ENCODE assay signal across 13 cellular contexts in the genomic region with DNA sequence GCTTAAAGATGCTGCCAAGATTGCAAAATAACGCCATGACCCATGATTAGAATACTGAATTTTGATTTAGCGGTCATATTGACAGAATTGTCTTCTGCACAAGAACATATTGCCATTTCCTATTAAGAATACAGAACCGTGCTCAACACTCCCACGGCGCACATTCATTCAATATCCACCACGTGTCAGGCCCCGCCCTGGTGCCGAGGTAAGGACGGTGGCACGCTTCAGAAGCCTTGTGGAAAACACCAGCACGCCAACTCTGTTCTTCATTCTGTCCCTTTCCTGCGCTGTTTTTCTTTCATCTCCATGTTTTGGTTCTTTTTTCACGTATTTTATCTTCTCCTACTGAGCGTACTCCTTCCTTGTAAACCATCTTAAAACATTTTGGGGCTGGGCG.
DNase-seq lines count a peak whose midpoint lies in the region; ATAC-seq, FAIRE-seq and TF ChIP-seq lines count a peak whose summit lies in the region.
"Had no signal": no experiment of that assay in that cellular context is flagged by ENCODE, and none has a peak within 500 bp of the region (broad histone marks: within the 10 kb centered on the region; RNA-seq: fewer than 3 reads in every experiment).

No MANE protein-coding gene starts in this region.

- peaks cover 26% of the 10 kb centered on the region for H3K36me3 Mint-ChIP-seq in neural crest cell (ENCODE audit: low read depth)

- peak; percentile 44 for ATAC-seq in HG02798 (IDR thresholded peaks at IDR 0.05; ENCODE audit: poor library complexity, unreplicated experiment)
- no peak for ATAC-seq in HG02970 (IDR thresholded peaks at IDR 0.05; ENCODE audit: low FRiP score, unreplicated experiment)

- H3K9me3 Mint-ChIP-seq in neural crest cell = no peaks in the 10 kb centered on the region
- H3K9me3 Mint-ChIP-seq: activated CD4-positive, alpha-beta T cell treated with anti-CD3 and anti-CD28 coated beads, Interleukin-2, amount 10 ng/mL, durations not matched to agents 7 days and 5 days had no signal

- in situ Hi-C loops in brain microvascular endothelial cell (cut with HindIII; ENCODE audit: low pct_ligation_motif_present, low sequenced_read_pairs) = no loop called here

- TF ChIP-seq CTCF in AG04450 (IDR thresholded peaks at IDR 0.05; ENCODE audit: low read depth, low read length) (no peak), brain microvascular endothelial cell (IDR thresholded peaks at IDR 0.05; ENCODE audit: low read depth, low read length, missing control alignments) (no peak), neural crest cell (conservative IDR thresholded peaks at IDR 0.05) (no peak)

- CTCF ChIA-PET in AG04450 (lab: Charles Lee) = no interaction called here

- H3K27ac ChIP-seq in AG04450 (ENCODE audit: low read depth, low read length) = peak overlapping the region; percentile 94
- H3K27ac ChIP-seq in brain microvascular endothelial cell = peak overlapping the region; percentile 89
- H3K27ac ChIP-seq: KMS-11 had no signal

- no peak for DNase-seq in AG04450 (ENCODE audit: low read depth, low spot score)
- DNase-seq in brain microvascular endothelial cell = no peak
- DNase-seq in neural crest cell (ENCODE audit: low read depth, low spot score) = no peak
- DNase-seq in NCI-H69 (lab: John Stamatoyannopoulos, UW) = no peak
- DNase-seq in frontal cortex (ENCODE audit: low spot score in 2 of 2) = no peak
- no peak for DNase-seq in HTR-8/SVneo (ENCODE audit: insufficient read length, low spot score)
- DNase-seq: midbrain, NCI-H146, NCI-H510A had no signal

- no peaks in the 10 kb centered on the region for H3K27me3 Mint-ChIP-seq in neural crest cell (ENCODE audit: low read depth)
- H3K27me3 Mint-ChIP-seq: activated CD4-positive, alpha-beta T cell treated with anti-CD3 and anti-CD28 coated beads, Interleukin-2, amount 10 ng/mL, durations not matched to agents 7 days and 5 days had no signal

- H3K9me3 ChIP-seq in AG04450 (ENCODE audit: control insufficient read depth, insufficient read depth, low read length) = no peaks in the 10 kb centered on the region

- no peak overlapping the region for H3K4me3 Mint-ChIP-seq in neural crest cell

- peaks cover 7% of the 10 kb centered on the region for H3K36me3 ChIP-seq in brain microvascular endothelial cell (replicated peaks)

- H3K4me3 ChIP-seq in AG04450 (ENCODE audit: low read depth, low read length) = no peak overlapping the region
- no peak overlapping the region for H3K4me3 ChIP-seq in brain microvascular endothelial cell (ENCODE audit: low read depth, low read length)

- POLR2A ChIA-PET in AG04450 (lab: Yijun Ruan, JAX) = no interaction called here

- H3K27me3 ChIP-seq in AG04450 (ENCODE audit: control insufficient read depth, insufficient read depth, low read length) (no peaks in the 10 kb centered on the region), brain microvascular endothelial cell (replicated peaks) (no peaks in the 10 kb centered on the region)

- FAIRE-seq in frontal cortex (lab: Jason Lieb, UNC) (no peak), HTR-8/SVneo (lab: Jason Lieb, UNC) (no peak)

- H3K27ac Mint-ChIP-seq in neural crest cell (ENCODE audit: unreplicated experiment) = peak overlapping the region; percentile 69

- no peaks in the 10 kb centered on the region for H3K4me1 Mint-ChIP-seq in neural crest cell
